Comparison of ENCODE assay signal across 8 cellular contexts in genomic region chr6:85669735-85670194, GRCh38. TPM values are rescaled to one million over a fixed set of nuclear protein-coding genes. Genes with fewer than 3 reads are reported as not detected.
A peak's percentile ranks its signal among the peaks of the same experiment; 100 is the strongest.
DNase-seq lines count a peak whose midpoint lies in the region; ATAC-seq and TF ChIP-seq lines count a peak whose summit lies in the region.

No MANE protein-coding gene starts in this region.

- POLR2A ChIA-PET in HCT116 (lab: Charles Lee), result interaction anchor here (1.6 to 2.0 kb wide), 3 partner anchors 9 to 26 kb away, joined by 10 to 17 read pairs (median 13); no protein-coding TSS in a partner anchor

- H3K9me2 ChIP-seq in HCT116 (ENCODE audit: insufficient read depth) (no peaks in the 10 kb centered on the region), MM.1S (replicated peaks; ENCODE audit: insufficient read depth, low read length) (no peaks in the 10 kb centered on the region)

- TF ChIP-seq POLR2A in HCT116 (IDR thresholded peaks at IDR 0.05; ENCODE audit: borderline replicate concordance, extremely low read depth, insufficient read depth, insufficient read length), result no peak

- H3K4me1 ChIP-seq in HCT116 (ENCODE audit: control insufficient read depth in 1 of 2, insufficient read depth in 2 of 2, low read length in 2 of 2) (peaks cover 4 to 40% of the 10 kb centered on the region in 2 experiments; a peak in 3 of 4 replicates), MM.1S (ENCODE audit: low read length) (peaks cover 27% of the 10 kb centered on the region), iPS-20b (ENCODE audit: insufficient read depth, low read length) (peaks cover 16% of the 10 kb centered on the region; the same call in 1 of the 2 replicates), left ventricle myocardium inferior (peaks cover 32% of the 10 kb centered on the region)

- CTCF ChIA-PET in HCT116 (lab: Charles Lee), result no interaction called here

- intact Hi-C loops in HCT116 (cut with micrococcal nuclease), result loop anchor here (10.0 kb wide), 1 partner anchor 205 kb away; no protein-coding TSS in a partner anchor
- intact Hi-C loops in left ventricle myocardium inferior (cut with micrococcal nuclease), result no loop called here

- H3K9ac ChIP-seq in HCT116 (ENCODE audit: low read length), result no peak overlapping the region
- H3K9ac ChIP-seq in MM.1S (ENCODE audit: low read length), result peak overlapping the region; percentile 20; the same call in 1 of the 2 replicates
- H3K9ac ChIP-seq in iPS-20b (ENCODE audit: low read depth, low read length), result no peak overlapping the region

- H3K27me3 ChIP-seq in HCT116 (ENCODE audit: insufficient read depth, low read length) (no peaks in the 10 kb centered on the region), MM.1S (replicated peaks; ENCODE audit: insufficient read depth, low read length) (no peaks in the 10 kb centered on the region), iPS-20b (ENCODE audit: insufficient read depth, low read length) (no peaks in the 10 kb centered on the region), left ventricle myocardium inferior (ENCODE audit: low read depth) (no peaks in the 10 kb centered on the region)

- RAD21 ChIA-PET in HCT116 (lab: Charles Lee; ENCODE audit: low non-redundant PET in 1 of 2, low total read pairs in 2 of 2, uncharacterized antibody in 2 of 2, unreplicated experiment in 2 of 2), result no interaction called here

- H4K20me1 ChIP-seq in HCT116 (ENCODE audit: insufficient read depth) (peaks cover 5% of the 10 kb centered on the region; the same call in 1 of the 2 replicates), MM.1S (ENCODE audit: insufficient read depth, low read length) (no peaks in the 10 kb centered on the region; the same call in 1 of the 2 replicates)

- no TSS peak for BruUV-seq in HCT116 (replicated peaks; lab: Mats Ljungman, UMichigan)

- H3K9me3 ChIP-seq in HCT116 (ENCODE audit: control insufficient read depth in 1 of 2, insufficient read depth in 1 of 2, low read depth in 1 of 2, low read length in 2 of 2), result no peaks in the 10 kb centered on the region
- H3K9me3 ChIP-seq in MM.1S (replicated peaks; ENCODE audit: insufficient read depth, low read length), result no peaks in the 10 kb centered on the region
- H3K9me3 ChIP-seq in iPS-20b (ENCODE audit: insufficient read depth, low read depth, low read length), result no peaks in the 10 kb centered on the region
- peaks cover 3% of the 10 kb centered on the region for H3K9me3 ChIP-seq in left ventricle myocardium inferior (replicated peaks)

- TF ChIP-seq CTCF in HCT116 (IDR thresholded peaks at IDR 0.05 in 2 of 3, conservative IDR thresholded peaks at IDR 0.05 in 1 of 3; ENCODE audit: borderline replicate concordance in 1 of 3, insufficient read depth in 1 of 3, low read depth in 2 of 3, low read length in 2 of 3) (no peak), MM.1S (IDR thresholded peaks at IDR 0.05; ENCODE audit: low read length) (no peak), left ventricle myocardium inferior (IDR thresholded peaks at IDR 0.05; ENCODE audit: borderline replicate concordance) (no peak)

- H3K4me3 ChIP-seq in HCT116 (replicated peaks in 1 of 2; ENCODE audit: low read depth in 1 of 2, low read length in 2 of 2) (no peak overlapping the region), MM.1S (ENCODE audit: low read length) (no peak overlapping the region), iPS-20b (ENCODE audit: low read length) (peak overlapping the region; percentile 14; the same call in 1 of the 2 replicates), left ventricle myocardium inferior (no peak overlapping the region)

- H3K4me2 ChIP-seq in HCT116 (ENCODE audit: low read length) (peak overlapping the region; percentile 12; the same call in 1 of the 2 replicates), MM.1S (ENCODE audit: low read depth, low read length) (peak overlapping the region; percentile 44; the same call in 1 of the 2 replicates)

- peak overlapping the region; percentile 43; the same call in 1 of the 2 replicates for H3K27ac ChIP-seq in HCT116 (ENCODE audit: low read depth, low read length)
- peak overlapping the region; percentile 73; the same call in 1 of the 2 replicates for H3K27ac ChIP-seq in MM.1S (ENCODE audit: low read length)
- H3K27ac ChIP-seq in iPS-20b (ENCODE audit: low read length), result no peak overlapping the region
- H3K27ac ChIP-seq in left ventricle myocardium inferior (replicated peaks), result no peak overlapping the region

- peak; percentile 95 for ATAC-seq in GM18511 (IDR thresholded peaks at IDR 0.05; ENCODE audit: unreplicated experiment)
- ATAC-seq in HCT116, result peak; percentile 11; the same call in 1 of the 2 replicates

- H3K36me3 ChIP-seq in HCT116 (ENCODE audit: control insufficient read depth in 1 of 2, insufficient read depth in 2 of 2, low read length in 2 of 2), result no peaks in the 10 kb centered on the region; a peak in 1 of 4 replicates
- H3K36me3 ChIP-seq in MM.1S (replicated peaks; ENCODE audit: insufficient read depth, low read length), result no peaks in the 10 kb centered on the region
- H3K36me3 ChIP-seq in iPS-20b (ENCODE audit: insufficient read depth, low read depth, low read length), result peaks cover 7% of the 10 kb centered on the region
- peaks cover 19% of the 10 kb centered on the region for H3K36me3 ChIP-seq in left ventricle myocardium inferior

- TF ChIP-seq RAD21 in HCT116 (IDR thresholded peaks at IDR 0.05; ENCODE audit: low read depth), result no peak

- H2AFZ ChIP-seq in HCT116 (ENCODE audit: low read depth, low read length, poor library complexity, severe bottlenecking), result no peak overlapping the region
- H2AFZ ChIP-seq in MM.1S (ENCODE audit: low read length), result no peak overlapping the region

- no peak for DNase-seq in HCT116 (ENCODE audit: low read depth, low spot score)
- peak; percentile 77 for DNase-seq in MM.1S
- DNase-seq in activated CD8-positive, alpha-beta memory T cell treated with anti-CD3 and anti-CD28 coated beads, Interleukin-2, amount 50 U/mL, for 1 hour (ENCODE audit: extremely low read depth), result peak; percentile 25
- DNase-seq in HT-29 (ENCODE audit: low spot score), result no peak
- DNase-seq in NCI-H1436 treated with DMSO at 0.1 percent for 48 hours (lab: John Stamatoyannopoulos, UW), result no peak
- DNase-seq in left ventricle myocardium inferior, result no peak

- peaks cover 50% of the 10 kb centered on the region for H3F3A ChIP-seq in MM.1S (ENCODE audit: insufficient read depth, low read length)

- peaks cover 5% of the 10 kb centered on the region; the same call in 1 of the 2 replicates for H3K79me2 ChIP-seq in HCT116 (ENCODE audit: insufficient read depth, low read length)
- H3K79me2 ChIP-seq in MM.1S (ENCODE audit: low read length), result peaks cover 17% of the 10 kb centered on the region

TF ChIP-seq in HCT116, 20 proteins besides CTCF, POLR2A, EP300 and RAD21:
- no peak for TF ChIP-seq MAX (IDR thresholded peaks at IDR 0.05)
- peak; percentile 22; the same call in 1 of the 2 replicates for TF ChIP-seq SP1 (IDR thresholded peaks at IDR 0.05; ENCODE audit: low read depth)
- no peak for TF ChIP-seq EZH2phosphoT487 (IDR thresholded peaks at IDR 0.05; ENCODE audit: borderline replicate concordance)
- peak; percentile 27 for TF ChIP-seq JUND (IDR thresholded peaks at IDR 0.05)
TF ChIP-seq in HCT116: peak in this region for 2.

RNA-seq across cellular contexts. Expression of gene SYNCRIP, which starts 27.1 kb away (rescaled TPM):
- total RNA-seq in HCT116 (2021; ENCODE audit: unreplicated experiment) (189 TPM), left ventricle myocardium inferior (61.2 TPM)
- polyA plus RNA-seq in HCT116 (2012), result 59.2 and 79.4 TPM in 2 replicates
- 59.2 and 66.4 TPM in 2 replicates for total RNA-seq in HT-29 (2014; rRNA removed; shearing (Covaris generic))

Comparison
In these comparisons a context has a peak if more than half of its experiments do, and no peak if none do; other contexts are left out.
1. DNase-seq: peak in MM.1S (single experiment) and activated CD8-positive, alpha-beta memory T cell treated with anti-CD3 and anti-CD28 coated beads, Interleukin-2, amount 50 U/mL, for 1 hour (single experiment); none in HCT116 (single experiment), HT-29 (single experiment), NCI-H1436 treated with DMSO at 0.1 percent for 48 hours (single experiment) and left ventricle myocardium inferior (single experiment).
2. H3K27ac ChIP-seq: peak in HCT116 (single experiment) and MM.1S (single experiment); none in iPS-20b (single experiment) and left ventricle myocardium inferior (single experiment).